Comparison of ENCODE assay signal across 9 cellular contexts in genomic region chr1:55781944-55782482, GRCh38.
DNase-seq lines count a peak whose midpoint lies in the region; ATAC-seq, FAIRE-seq and TF ChIP-seq lines count a peak whose summit lies in the region.
"Had no signal": no experiment of that assay in that cellular context is flagged by ENCODE, and none has a peak within 500 bp of the region (broad histone marks: within the 10 kb centered on the region; RNA-seq: fewer than 3 reads in every experiment).

No MANE protein-coding gene starts in this region.

- H4K20me1 ChIP-seq in PC-9 (ENCODE audit: insufficient read depth) = no peaks in the 10 kb centered on the region

- POLR2A ChIA-PET in PC-9 (lab: Charles Lee; ENCODE audit: unreplicated experiment) = no interaction called here

- no peak for ATAC-seq in GM21717 (IDR thresholded peaks at IDR 0.05; ENCODE audit: unreplicated experiment)

- no TSS peak for BruUV-seq in PC-9 (replicated peaks; lab: Mats Ljungman, UMichigan)

- 0 out of 2 replicates have a peak overlapping the region, but pooled peaks have one; percentile 13 for H3K4me2 ChIP-seq in PC-9

- H3K4me3 Mint-ChIP-seq in T-helper 2 cell treated with Interferon-gamma antibody and Interleukin-4, amounts not matched to agents 5 μg/mL and 100 μg/mL, for 36 hours = no peak overlapping the region

- FAIRE-seq in small intestine (lab: Jason Lieb, UNC) = no peak

- H3F3A ChIP-seq in PC-9 (ENCODE audit: insufficient read depth, low read depth) = peaks cover 21% of the 10 kb centered on the region

- WGBS in small intestine, 3 donors = 60 to 68% (median 67%) methylated on average over 3 of the region's 3 CpGs

- H3K9me3 ChIP-seq in PC-9 (ENCODE audit: insufficient read depth, low read depth) = peaks cover 8% of the 10 kb centered on the region
- H3K9me3 ChIP-seq in small intestine (ENCODE audit: control insufficient read depth, low read depth) = no peaks in the 10 kb centered on the region

- H3K9me2 ChIP-seq in PC-9 (ENCODE audit: insufficient read depth) = no peaks in the 10 kb centered on the region

- H3K4me3 ChIP-seq in PC-9 (no peak overlapping the region), fibroblast of villous mesenchyme (ENCODE audit: low read depth, low read length) (no peak overlapping the region), small intestine (ENCODE audit: low read depth in 1 of 2, low read length in 2 of 2) (no peak overlapping the region)

- H3K4me1 ChIP-seq in PC-9 (replicated peaks; ENCODE audit: insufficient read depth) (peaks cover 47% of the 10 kb centered on the region), small intestine (ENCODE audit: control insufficient read depth in 2 of 2, insufficient read depth in 1 of 2, low read depth in 1 of 2, low read length in 1 of 2) (no peaks in the 10 kb centered on the region)

- no peak overlapping the region; the same call in 1 of the 2 replicates for H2AFZ ChIP-seq in PC-9

- CTCF ChIA-PET in PC-9 (lab: Charles Lee) = interaction anchor here (0.6 kb wide), 1 partner anchor 503 kb away, joined by 3 read pairs; no protein-coding TSS in a partner anchor

- no peaks in the 10 kb centered on the region for H3K36me3 ChIP-seq in PC-9 (ENCODE audit: low read depth)
- H3K36me3 ChIP-seq in small intestine (ENCODE audit: control insufficient read depth in 2 of 2, insufficient read depth in 2 of 2, low read length in 2 of 2) = no peaks in the 10 kb centered on the region

- H3K27me3 ChIP-seq in PC-9 (ENCODE audit: insufficient read depth, low read depth) = no peaks in the 10 kb centered on the region
- H3K27me3 ChIP-seq in small intestine (ENCODE audit: control insufficient read depth in 2 of 2, insufficient read depth in 2 of 2, low read length in 2 of 2) = peaks cover 0 to 2% of the 10 kb centered on the region in 2 donors

- no peaks in the 10 kb centered on the region for H3K4me1 Mint-ChIP-seq in T-helper 2 cell treated with Interferon-gamma antibody and Interleukin-4, amounts not matched to agents 5 μg/mL and 100 μg/mL, for 36 hours (ENCODE audit: low read depth)

- H3K36me3 Mint-ChIP-seq in T-helper 2 cell treated with Interferon-gamma antibody and Interleukin-4, amounts not matched to agents 5 μg/mL and 100 μg/mL, for 36 hours (ENCODE audit: low read depth) = no peaks in the 10 kb centered on the region

- DNase-seq in H4 (ENCODE audit: low spot score) = peak; percentile 40
- peak in 1 of 2 experiments; percentile 77 for DNase-seq in PC-9
- DNase-seq in fibroblast of villous mesenchyme (ENCODE audit: low read depth) = peak; percentile 74
- peak; percentile 7 for DNase-seq in small intestine
- no peak for DNase-seq in T-helper 2 cell treated with Interferon-gamma antibody and Interleukin-4, amounts not matched to agents 5 μg/mL and 100 μg/mL, for 36 hours (ENCODE audit: low spot score)
- no peak for DNase-seq in stimulated activated CD4-positive, alpha-beta T cell treated with anti-CD3 and anti-CD28 coated beads, Interleukin-12 subunit alpha, Interleukin-12 subunit beta, amount 100 ng/mL, for 4 hours
- DNase-seq in activated gamma-delta T cell treated with Interleukin-2 at 50 U/mL for 16 hours = no peak
- DNase-seq: stimulated activated CD4-positive, alpha-beta T cell treated with anti-CD3 and anti-CD28 coated beads, Interleukin-15, amount 100 ng/mL, for 24 hours had no signal

- peaks cover 4% of the 10 kb centered on the region for H3K9me3 Mint-ChIP-seq in T-helper 2 cell treated with Interferon-gamma antibody and Interleukin-4, amounts not matched to agents 5 μg/mL and 100 μg/mL, for 36 hours

- intact Hi-C loops in PC-9 (cut with micrococcal nuclease; ENCODE audit: unreplicated experiment) = loop anchor here (1.0 kb wide), 1 partner anchor 25 kb away; no protein-coding TSS in a partner anchor

- H3K27ac Mint-ChIP-seq in T-helper 2 cell treated with Interferon-gamma antibody and Interleukin-4, amounts not matched to agents 5 μg/mL and 100 μg/mL, for 36 hours = no peak overlapping the region

- no peaks in the 10 kb centered on the region for H3K27me3 Mint-ChIP-seq in T-helper 2 cell treated with Interferon-gamma antibody and Interleukin-4, amounts not matched to agents 5 μg/mL and 100 μg/mL, for 36 hours (ENCODE audit: low read depth)

- H3K79me2 ChIP-seq in PC-9 (ENCODE audit: low read depth) = no peaks in the 10 kb centered on the region

- no peak for TF ChIP-seq CTCF in PC-9 (conservative IDR thresholded peaks at IDR 0.05)
- TF ChIP-seq CTCF in fibroblast of villous mesenchyme (IDR thresholded peaks at IDR 0.05; ENCODE audit: insufficient read depth, low read depth, low read length) = no peak

- no peak overlapping the region for H3K27ac ChIP-seq in PC-9
- no peak overlapping the region for H3K27ac ChIP-seq in small intestine (ENCODE audit: low read depth in 1 of 2, low read length in 1 of 2)

Comparison
In these comparisons a context has a peak if more than half of its experiments do, and no peak if none do; other contexts are left out.
1. DNase-seq: peak in H4 (single experiment), fibroblast of villous mesenchyme (single experiment) and small intestine (single experiment); none in T-helper 2 cell treated with Interferon-gamma antibody and Interleukin-4, amounts not matched to agents 5 μg/mL and 100 μg/mL, for 36 hours (single experiment), stimulated activated CD4-positive, alpha-beta T cell treated with anti-CD3 and anti-CD28 coated beads, Interleukin-12 subunit alpha, Interleukin-12 subunit beta, amount 100 ng/mL, for 4 hours (single experiment) and activated gamma-delta T cell treated with Interleukin-2 at 50 U/mL for 16 hours (single experiment).